7 cellular contexts compared by ENCODE assay signal in the genomic region with DNA sequence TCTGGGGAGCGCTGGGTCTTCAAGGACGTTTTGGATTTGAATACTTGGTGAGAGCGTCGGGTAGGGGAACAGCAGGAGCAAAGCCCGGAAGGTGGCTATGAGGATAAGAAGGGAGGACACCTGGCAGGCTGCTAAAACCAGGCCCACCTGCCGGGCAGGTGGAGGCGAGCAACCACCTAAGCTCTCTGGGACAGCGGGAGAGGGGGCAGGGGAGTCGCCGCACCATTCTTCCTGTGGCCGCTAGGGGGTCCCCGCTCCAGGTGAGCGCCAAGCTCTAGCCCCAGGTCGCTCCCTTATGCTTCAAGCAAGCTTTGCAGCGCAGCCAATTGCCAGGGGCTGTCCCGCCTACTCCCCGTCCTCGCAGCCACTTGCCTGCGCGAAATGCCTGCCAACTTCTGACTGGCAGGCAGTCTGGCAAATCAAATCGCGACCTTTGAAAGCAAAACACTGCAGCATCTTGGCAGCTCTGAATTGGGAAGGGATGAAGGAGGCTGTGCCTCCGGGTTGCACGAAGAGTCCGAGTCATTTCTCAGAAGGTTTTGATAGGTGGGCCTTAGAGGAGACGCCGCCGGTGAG.
DNase-seq lines count a peak whose midpoint lies in the region; ATAC-seq, FAIRE-seq and TF ChIP-seq lines count a peak whose summit lies in the region.

A gene (plus strand): TSS at position 469 of the 576 bp plus-strand sequence. CDS start 3,746 bp downstream, outside the sequence.

- in situ Hi-C loops in astrocyte of the spinal cord (cut with HindIII; ENCODE audit: low sequenced_read_pairs) = no loop called here

- ATAC-seq in HG03025 (IDR thresholded peaks at IDR 0.05; ENCODE audit: low FRiP score, unreplicated experiment) = peak; percentile 91

- peak; percentile 96 for FAIRE-seq in GM18507 (lab: Jason Lieb, UNC)

- TF ChIP-seq CTCF in astrocyte of the spinal cord (IDR thresholded peaks at IDR 0.05; ENCODE audit: low read depth, low read length) (peak; percentile 86), retinal pigment epithelial cell (conservative IDR thresholded peaks at IDR 0.05; ENCODE audit: low read depth, low read length) (peak; percentile 87)

- peak; percentile 93 for DNase-seq in GM18507 (ENCODE audit: extremely low spot score, insufficient read length, low read depth)
- DNase-seq in NCI-H2029 treated with DMSO at 0.1 percent for 48 hours (lab: John Stamatoyannopoulos, UW) = peak; percentile 98
- DNase-seq in T1000 (lab: John Stamatoyannopoulos, UW) = peak; percentile 93
- DNase-seq in astrocyte of the spinal cord (ENCODE audit: low read depth, low spot score) = peak; percentile 99
- DNase-seq in hippocampal formation (lab: John Stamatoyannopoulos, UW) = peak; percentile 94 to 96
- peak; percentile 99 for DNase-seq in retinal pigment epithelial cell (ENCODE audit: low read depth)

- H3K4me3 ChIP-seq in astrocyte of the spinal cord (ENCODE audit: low read depth, low read length) = peak within 1 kb of the TSS; percentile 80
- peak within 1 kb of the TSS; percentile 92 for H3K4me3 ChIP-seq in retinal pigment epithelial cell (ENCODE audit: low read length)

Comparison
In these comparisons a context has a peak if more than half of its experiments do, and no peak if none do; other contexts are left out.
1. Peak in every context shown above with its lines: DNase-seq, ATAC-seq and H3K4me3 ChIP-seq.